In the genomic region with DNA sequence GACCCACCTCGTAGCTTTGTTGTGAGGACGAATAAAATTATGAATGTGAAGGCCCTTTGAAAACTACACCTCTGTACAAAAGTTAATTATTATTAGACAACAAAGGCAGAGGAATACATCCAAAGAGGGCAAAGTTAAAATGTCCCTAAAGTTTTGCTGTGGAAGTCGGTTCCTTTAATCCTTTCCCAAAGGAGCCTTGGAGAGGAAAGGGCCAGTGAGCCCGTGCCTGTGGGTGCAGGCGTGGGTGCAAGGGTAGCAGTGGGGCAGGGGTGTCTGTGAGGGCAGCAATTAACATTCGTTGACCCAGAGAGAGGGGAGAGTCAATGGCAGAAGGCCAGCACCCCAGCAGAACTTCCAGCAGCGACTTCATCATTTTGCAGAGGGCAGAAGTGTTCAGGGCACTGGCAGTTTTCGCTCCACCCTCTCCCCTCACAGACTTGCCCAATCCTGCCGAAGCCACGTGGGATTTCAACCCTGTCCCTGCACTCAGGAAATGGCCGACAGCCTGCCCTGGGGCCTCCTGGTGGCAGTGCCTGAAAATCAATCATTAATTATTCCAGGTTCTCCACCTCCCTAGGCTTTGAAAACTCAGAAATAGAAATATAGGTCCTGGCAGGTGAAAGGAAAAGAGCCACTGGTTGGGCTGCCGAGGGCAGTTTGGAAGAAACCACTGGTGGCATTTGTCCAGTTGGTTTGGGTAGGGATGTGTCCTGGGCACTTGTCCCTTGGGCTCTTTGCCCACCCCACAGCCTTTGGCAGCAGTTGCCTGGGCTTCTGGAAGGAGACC, we compare ENCODE assay signal across 1 cellular context.
A peak's percentile ranks its signal among the peaks of the same experiment; 100 is the strongest.
TF ChIP-seq lines count a peak whose summit lies in the region.

No MANE protein-coding gene starts in this region.

TF ChIP-seq in A549, 52 proteins besides CTCF, POLR2A, EP300 and RAD21 (continued from another document):
- TF ChIP-seq, protein P1, sequence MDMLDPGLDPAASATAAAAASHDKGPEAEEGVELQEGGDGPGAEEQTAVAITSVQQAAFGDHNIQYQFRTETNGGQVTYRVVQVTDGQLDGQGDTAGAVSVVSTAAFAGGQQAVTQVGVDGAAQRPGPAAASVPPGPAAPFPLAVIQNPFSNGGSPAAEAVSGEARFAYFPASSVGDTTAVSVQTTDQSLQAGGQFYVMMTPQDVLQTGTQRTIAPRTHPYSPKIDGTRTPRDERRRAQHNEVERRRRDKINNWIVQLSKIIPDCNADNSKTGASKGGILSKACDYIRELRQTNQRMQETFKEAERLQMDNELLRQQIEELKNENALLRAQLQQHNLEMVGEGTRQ (IDR thresholded peaks at IDR 0.05): peak; percentile 59
- TF ChIP-seq EHMT2 (IDR thresholded peaks at IDR 0.05; ENCODE audit: low read depth) (no peak), SMC3 (IDR thresholded peaks at IDR 0.05) (peak; percentile 78), KDM5A (IDR thresholded peaks at IDR 0.05) (no peak), HEYL (CRISPR knock-in tag; IDR thresholded peaks at IDR 0.05) (no peak), JUN (IDR thresholded peaks at IDR 0.05) (peak in 1 of 2 experiments; percentile 60; a peak in 2 of 5 replicates), MYC (IDR thresholded peaks at IDR 0.05; ENCODE audit: borderline replicate concordance, low read length) (peak; percentile 71; the same call in 1 of the 2 replicates), CHD4 (IDR thresholded peaks at IDR 0.05; ENCODE audit: borderline replicate concordance) (no peak), RNF2 (IDR thresholded peaks at IDR 0.05; ENCODE audit: borderline replicate concordance, low read depth) (no peak), CBX2 (IDR thresholded peaks at IDR 0.05; ENCODE audit: borderline replicate concordance, low read depth) (no peak)
